ENCODE assay signal across 21 cellular contexts in genomic region chr22:44890416-44891292, GRCh38.
DNase-seq lines count a peak whose midpoint lies in the region; ATAC-seq, FAIRE-seq and TF ChIP-seq lines count a peak whose summit lies in the region.
"Had no signal": no experiment of that assay in that cellular context is flagged by ENCODE, and none has a peak within 500 bp of the region (broad histone marks: within the 10 kb centered on the region; RNA-seq: fewer than 3 reads in every experiment).

No MANE protein-coding gene starts in this region.

- H3K9ac ChIP-seq in K562 (ENCODE audit: insufficient read depth in 1 of 2, low read depth in 2 of 2, low read length in 2 of 2), result no peak overlapping the region
- no peak overlapping the region for H3K9ac ChIP-seq in HepG2 (ENCODE audit: insufficient read depth, low read depth, low read length)
- H3K9ac ChIP-seq: BLaER1 treated with 17β-estradiol and CSF1 and Interleukin-3, amounts not matched to agents 10 nM and 100 nM had no signal

- no peak for FAIRE-seq in K562 (lab: Jason Lieb, UNC)
- no peak for FAIRE-seq in HepG2 (lab: Jason Lieb, UNC)
- FAIRE-seq: GM12891, RCC 7860 had no signal

- H3K4me1 Mint-ChIP-seq in CD14-positive monocyte, result no peaks in the 10 kb centered on the region
- H3K4me1 Mint-ChIP-seq: CD8-positive, alpha-beta memory T cell had no signal

- no TSS peak for BruUV-seq in K562 (replicated peaks; lab: Mats Ljungman, UMichigan)
- BruUV-seq in HepG2 (replicated peaks; lab: Mats Ljungman, UMichigan), result no TSS peak

- TF ChIP-seq CTCF in K562 (IDR thresholded peaks at IDR 0.05 in 2 of 3, conservative IDR thresholded peaks at IDR 0.05 in 1 of 3; ENCODE audit: insufficient read depth in 2 of 3, low read depth in 1 of 3, low read length in 3 of 3) (no peak), HepG2 (CRISPR knock-in tag; IDR thresholded peaks at IDR 0.05) (no peak), spleen (IDR thresholded peaks at IDR 0.05 in 8 of 11, conservative IDR thresholded peaks at IDR 0.05 in 3 of 11) (no peak), CD14-positive monocyte (IDR thresholded peaks at IDR 0.05) (no peak)

- intact Hi-C loops in K562 (cut with micrococcal nuclease) (no loop called here), HepG2 (cut with micrococcal nuclease; ENCODE audit: unreplicated experiment) (no loop called here), spleen (cut with DNase I; ENCODE audit: low total_unique reads) (no loop called here), CD14-positive monocyte (cut with micrococcal nuclease) (no loop called here)

- no peak overlapping the region for H3K27ac Mint-ChIP-seq in CD14-positive monocyte
- H3K27ac Mint-ChIP-seq: CD8-positive, alpha-beta memory T cell had no signal

- no peaks in the 10 kb centered on the region; a peak in 1 of 5 replicates for H3K4me1 ChIP-seq in K562 (replicated peaks in 1 of 2; ENCODE audit: control insufficient read depth in 2 of 2, insufficient read depth in 2 of 2, low read length in 2 of 2)
- H3K4me1 ChIP-seq in HepG2 (ENCODE audit: insufficient read depth, low read length), result no peaks in the 10 kb centered on the region
- no peaks in the 10 kb centered on the region for H3K4me1 ChIP-seq in spleen
- H3K4me1 ChIP-seq: HAP-1 had no signal

- DNase-seq in H7, result peak; percentile 27
- DNase-seq in K562 (ENCODE audit: extremely low read depth in 1 of 4, low spot score in 3 of 4), result no peak
- DNase-seq in HepG2 (ENCODE audit: low spot score), result no peak
- peak; percentile 63 for DNase-seq in spleen
- DNase-seq in DMS 273 treated with DMSO at 0.1 percent for 48 hours (lab: John Stamatoyannopoulos, UW), result no peak
- no peak for DNase-seq in CD14-positive monocyte (ENCODE audit: low spot score)
- DNase-seq: CD8-positive, alpha-beta memory T cell; Kasumi-1; MM.1S; NCI-H1105; NCI-H1694; NCI-H2107; NCI-H2227 treated with DMSO at 0.1 percent for 48 hours; NCI-H510A treated with DMSO at 0.1 percent for 48 hours; NCI-H774; Right ventricle myocardium superior had no signal

- no peaks in the 10 kb centered on the region for H3K27me3 ChIP-seq in H7 (ENCODE audit: control insufficient read depth, insufficient read depth, low read length)
- H3K27me3 ChIP-seq in K562 (ENCODE audit: control insufficient read depth in 2 of 2, insufficient read depth in 2 of 2, low read length in 2 of 2), result peaks cover 0 to 18% of the 10 kb centered on the region in 2 experiments; a peak in 2 of 5 replicates
- peaks cover 9 to 37% of the 10 kb centered on the region in 2 experiments; a peak in 4 of 5 replicates for H3K27me3 ChIP-seq in HepG2 (ENCODE audit: control insufficient read depth in 1 of 2, insufficient read depth in 2 of 2, low read length in 2 of 2)
- H3K27me3 ChIP-seq in spleen (replicated peaks in 1 of 7), result peaks cover 0 to 16% (median 0%) of the 10 kb centered on the region in 7 donors
- H3K27me3 ChIP-seq: BLaER1 treated with 17β-estradiol and CSF1 and Interleukin-3, amounts not matched to agents 10 nM and 100 nM had no signal

- no peaks in the 10 kb centered on the region for H3K36me3 Mint-ChIP-seq in CD14-positive monocyte
- H3K36me3 Mint-ChIP-seq: CD8-positive, alpha-beta memory T cell had no signal

- peaks cover 17% of the 10 kb centered on the region for H3K36me3 ChIP-seq in H7 (replicated peaks; ENCODE audit: control insufficient read depth, insufficient read depth, low read length)
- no peaks in the 10 kb centered on the region for H3K36me3 ChIP-seq in K562 (ENCODE audit: control insufficient read depth, insufficient read depth, low read length)
- H3K36me3 ChIP-seq in HepG2 (replicated peaks in 1 of 2; ENCODE audit: control insufficient read depth in 1 of 2, insufficient read depth in 2 of 2, low read length in 2 of 2), result no peaks in the 10 kb centered on the region
- no peaks in the 10 kb centered on the region for H3K36me3 ChIP-seq in spleen
- H3K36me3 ChIP-seq: BLaER1 treated with 17β-estradiol and CSF1 and Interleukin-3, amounts not matched to agents 10 nM and 100 nM; HAP-1 had no signal

- TF ChIP-seq EP300 in K562 (IDR thresholded peaks at IDR 0.05; ENCODE audit: low read length) (no peak), HepG2 (IDR thresholded peaks at IDR 0.05; ENCODE audit: low read depth in 2 of 2, low read length in 2 of 2) (no peak), HepG2 (CRISPR knock-in tag; IDR thresholded peaks at IDR 0.05; ENCODE audit: borderline replicate concordance) (no peak)

- no peak for TF ChIP-seq RAD21 in K562 (CRISPR knock-in tag; conservative IDR thresholded peaks at IDR 0.05 in 1 of 2, IDR thresholded peaks at IDR 0.05 in 1 of 2)
- TF ChIP-seq RAD21 in HepG2 (CRISPR knock-in tag; IDR thresholded peaks at IDR 0.05), result no peak

- POLR2A ChIA-PET in K562 (lab: Yijun Ruan, JAX), result no interaction called here
- POLR2A ChIA-PET in HepG2 (lab: Yijun Ruan, JAX), result no interaction called here

- under 1% methylated on average over 14 of the region's 20 CpGs for WGBS in K562 (ENCODE audit: insufficient coverage, low coverage, missing lambda C conversion rate)
- 42% methylated on average over 7 of the region's 20 CpGs for WGBS in HepG2 (ENCODE audit: low lambda C conversion rate)
- WGBS in spleen, 5 donors, result 76 to 89% (median 86%) methylated on average over 11 to 20 of the region's 20 CpGs

- H3K4me3 Mint-ChIP-seq in CD14-positive monocyte, result no peak overlapping the region
- H3K4me3 Mint-ChIP-seq: CD8-positive, alpha-beta memory T cell had no signal

- no peak overlapping the region for H3K27ac ChIP-seq in K562 (ENCODE audit: extremely low read depth, low read depth, low read length)
- no peak overlapping the region for H3K27ac ChIP-seq in HepG2 (ENCODE audit: extremely low read length, insufficient read depth, low read length)
- no peak overlapping the region for H3K27ac ChIP-seq in spleen
- H3K27ac ChIP-seq: BLaER1 treated with 17β-estradiol and CSF1 and Interleukin-3, amounts not matched to agents 10 nM and 100 nM had no signal

- H2AFZ ChIP-seq in K562 (ENCODE audit: low read depth, low read length), result no peak overlapping the region
- H2AFZ ChIP-seq in HepG2 (ENCODE audit: low read length), result no peak overlapping the region

- CTCF ChIA-PET in K562 (lab: Yijun Ruan, JAX; ENCODE audit: low intra/inter-chr PET ratio), result no interaction called here
- CTCF ChIA-PET in HepG2 (lab: Yijun Ruan, JAX; ENCODE audit: low intra/inter-chr PET ratio, low total read pairs), result no interaction called here

- H3K79me2 ChIP-seq in K562 (ENCODE audit: control insufficient read depth, insufficient read depth, low read length), result no peaks in the 10 kb centered on the region
- H3K79me2 ChIP-seq in HepG2 (ENCODE audit: insufficient read depth, low read length), result no peaks in the 10 kb centered on the region

- peaks cover 0 to under 1% (median 0%) of the 10 kb centered on the region in 3 donors for H3K27me3 Mint-ChIP-seq in CD14-positive monocyte (ENCODE audit: low read depth in 3 of 3)
- H3K27me3 Mint-ChIP-seq: CD8-positive, alpha-beta memory T cell had no signal

- in situ Hi-C loops in K562 (cut with MboI), result no loop called here
- in situ Hi-C loops in HepG2 (cut with HindIII; ENCODE audit: extremely low pct_ligation_motif_present, low pct_unique_long_range_greater_than_20kb), result no loop called here

- H3K9me3 ChIP-seq in K562 (replicated peaks; ENCODE audit: control insufficient read depth, insufficient read depth, low read depth, low read length), result no peaks in the 10 kb centered on the region
- H3K9me3 ChIP-seq in HepG2 (ENCODE audit: low read length), result no peaks in the 10 kb centered on the region
- no peaks in the 10 kb centered on the region for H3K9me3 ChIP-seq in spleen
- H3K9me3 ChIP-seq: BLaER1 treated with 17β-estradiol and CSF1 and Interleukin-3, amounts not matched to agents 10 nM and 100 nM; HAP-1 had no signal

- H3K4me3 ChIP-seq in H7 (ENCODE audit: insufficient read depth, low read depth, low read length) (no peak overlapping the region), K562 (no peak overlapping the region), HepG2 (replicated peaks in 1 of 3; ENCODE audit: insufficient read depth in 1 of 3, low read depth in 2 of 3, low read length in 3 of 3) (no peak overlapping the region), spleen (no peak overlapping the region)
- H3K4me3 ChIP-seq: BLaER1 treated with 17β-estradiol and CSF1 and Interleukin-3, amounts not matched to agents 10 nM and 100 nM; HAP-1 had no signal

- H3K9me3 Mint-ChIP-seq in CD14-positive monocyte, result no peaks in the 10 kb centered on the region
- H3K9me3 Mint-ChIP-seq: CD8-positive, alpha-beta memory T cell had no signal

- H3K9me1 ChIP-seq in K562 (ENCODE audit: control insufficient read depth, insufficient read depth, low read length), result no peaks in the 10 kb centered on the region

- no peak for ATAC-seq in K562
- ATAC-seq in HepG2, result no peak
- ATAC-seq in HG03175 (IDR thresholded peaks at IDR 0.05; ENCODE audit: unreplicated experiment), result no peak

- H3K4me2 ChIP-seq in K562 (ENCODE audit: insufficient read depth, low read length), result no peak overlapping the region
- no peak overlapping the region for H3K4me2 ChIP-seq in HepG2 (ENCODE audit: low read depth, low read length)
- H3K4me2 ChIP-seq: BLaER1 treated with 17β-estradiol and CSF1 and Interleukin-3, amounts not matched to agents 10 nM and 100 nM had no signal

- 0 out of 2 replicates have a peak, but pooled peaks cover 4% of the 10 kb centered on the region for H4K20me1 ChIP-seq in K562 (replicated peaks; ENCODE audit: control insufficient read depth, insufficient read depth, low read length)
- H4K20me1 ChIP-seq in HepG2 (ENCODE audit: insufficient read depth, low read length), result no peaks in the 10 kb centered on the region

- TF ChIP-seq POLR2A in K562 (conservative IDR thresholded peaks at IDR 0.05) (no peak), HepG2 (IDR thresholded peaks at IDR 0.05; ENCODE audit: insufficient read depth in 1 of 2, low read depth in 2 of 2, low read length in 2 of 2) (no peak), spleen (IDR thresholded peaks at IDR 0.05) (no peak)

TF ChIP-seq in K562, 482 proteins besides CTCF, POLR2A, EP300 and RAD21:
- TF ChIP-seq ZKSCAN1 (IDR thresholded peaks at IDR 0.05; ENCODE audit: low read depth, low read length) (no peak), HDAC1 (IDR thresholded peaks at IDR 0.05) (no peak), ZNF263 (CRISPR knock-in tag; IDR thresholded peaks at IDR 0.05; ENCODE audit: borderline replicate concordance) (peak; percentile 46; the same call in 1 of the 2 replicates), RBM25 (IDR thresholded peaks at IDR 0.05; ENCODE audit: low read depth, low read length, severe bottlenecking) (peak; percentile 57), MCM3 (IDR thresholded peaks at IDR 0.05) (no peak)

TF ChIP-seq in HepG2, 621 proteins besides CTCF, POLR2A, EP300 and RAD21:
- TF ChIP-seq ZNF629 (CRISPR knock-in tag; conservative IDR thresholded peaks at IDR 0.05), result peak; percentile 64
- TF ChIP-seq ZNF350 (CRISPR knock-in tag; IDR thresholded peaks at IDR 0.05; ENCODE audit: borderline replicate concordance, low read depth), result no peak
- no peak for TF ChIP-seq DNMT1 (CRISPR knock-in tag; IDR thresholded peaks at IDR 0.05)
- no peak for TF ChIP-seq ZNF484 (CRISPR knock-in tag; IDR thresholded peaks at IDR 0.05; ENCODE audit: borderline replicate concordance, low read depth)
- TF ChIP-seq ATM (IDR thresholded peaks at IDR 0.05; ENCODE audit: borderline replicate concordance), result no peak
- TF ChIP-seq ZNF263 (CRISPR knock-in tag; IDR thresholded peaks at IDR 0.05), result peak; percentile 61

Comparison
In these comparisons a context has a peak if more than half of its experiments do, and no peak if none do; other contexts are left out.
1. DNase-seq: peak in H7 (single experiment) and spleen (single experiment); none in K562 (0 of 4), HepG2 (single experiment), DMS 273 treated with DMSO at 0.1 percent for 48 hours (single experiment) and CD14-positive monocyte (single experiment).